In genomic region chr14:54109521-54110120, GRCh38 we compare ENCODE assay signal across 21 cellular contexts.
"Had no signal": no experiment of that assay in that cellular context is flagged by ENCODE, and none has a peak within 500 bp of the region (broad histone marks: within the 10 kb centered on the region; RNA-seq: fewer than 3 reads in every experiment).

No MANE protein-coding gene starts in this region.

- H3K36me3 Mint-ChIP-seq: activated naive CD4-positive, alpha-beta T cell treated with anti-CD3 and anti-CD28 coated beads, Interleukin-2, amount 50 U/mL, for 24 hours; stimulated activated effector memory CD8-positive, alpha-beta T cell treated with anti-CD3 and anti-CD28 coated beads, Interleukin-12 subunit alpha, Interleukin-12 subunit beta, amount 100 ng/mL, for 72 hours; type B pancreatic cell had no signal

- H3K4me3 ChIP-seq: adrenal gland, left lung, prostate gland, testis had no signal

- H3K36me3 ChIP-seq: adrenal gland, left lung, prostate gland had no signal

- H3K27ac Mint-ChIP-seq: activated naive CD4-positive, alpha-beta T cell treated with anti-CD3 and anti-CD28 coated beads, Interleukin-2, amount 50 U/mL, for 24 hours; stimulated activated effector memory CD8-positive, alpha-beta T cell treated with anti-CD3 and anti-CD28 coated beads, Interleukin-12 subunit alpha, Interleukin-12 subunit beta, amount 100 ng/mL, for 72 hours; T-helper 17 cell; type B pancreatic cell had no signal

- H3K4me1 Mint-ChIP-seq: activated naive CD4-positive, alpha-beta T cell treated with anti-CD3 and anti-CD28 coated beads, Interleukin-2, amount 50 U/mL, for 24 hours; neural crest cell; stimulated activated effector memory CD8-positive, alpha-beta T cell treated with anti-CD3 and anti-CD28 coated beads, Interleukin-12 subunit alpha, Interleukin-12 subunit beta, amount 100 ng/mL, for 72 hours; T-helper 17 cell had no signal

- DNase-seq: activated CD4-positive, CD25-positive, alpha-beta regulatory T cell treated with anti-CD3 and anti-CD28 coated beads, Interleukin-2, amount 50 U/mL, for 72 hours; activated CD8-positive, alpha-beta memory T cell treated with anti-CD3 and anti-CD28 coated beads for 24 hours; activated CD8-positive, alpha-beta memory T cell treated with anti-CD3 and anti-CD28 coated beads, Interleukin-2, amount 50 U/mL, for 48 hours; activated effector memory CD4-positive, alpha-beta T cell treated with anti-CD3 and anti-CD28 coated beads, Interleukin-2, amount 50 U/mL, for 16 hours; activated T-cell treated with anti-CD3 and anti-CD28 coated beads, Interleukin-2, amount 50 U/mL, for 48 hours; adrenal gland; effector memory CD4-positive, alpha-beta T cell; glutamatergic neuron; kidney; left lung; right cardiac atrium; small intestine; stimulated activated CD4-positive, alpha-beta T cell treated with anti-CD3 and anti-CD28 coated beads, Interleukin-4, amount 100 ng/mL, for 24 hours; T-helper 17 cell; testis had no signal

- FAIRE-seq: kidney, small intestine had no signal

- H3K27ac ChIP-seq: left lung, prostate gland, testis, VCaP had no signal

- H3K9me3 Mint-ChIP-seq: neural crest cell; stimulated activated effector memory CD8-positive, alpha-beta T cell treated with anti-CD3 and anti-CD28 coated beads, Interleukin-12 subunit alpha, Interleukin-12 subunit beta, amount 100 ng/mL, for 72 hours; type B pancreatic cell had no signal

- H3K27me3 Mint-ChIP-seq: type B pancreatic cell had no signal

- ATAC-seq: left lung; right cardiac atrium; stimulated activated effector memory CD8-positive, alpha-beta T cell treated with anti-CD3 and anti-CD28 coated beads, Interleukin-12 subunit alpha, Interleukin-12 subunit beta, amount 100 ng/mL, for 72 hours; T-helper 17 cell had no signal

- H3K27me3 ChIP-seq: adrenal gland, left lung, testis had no signal

- H3K9me3 ChIP-seq: adrenal gland, left lung, prostate gland, testis had no signal

- H3K4me3 Mint-ChIP-seq: activated naive CD4-positive, alpha-beta T cell treated with anti-CD3 and anti-CD28 coated beads, Interleukin-2, amount 50 U/mL, for 24 hours; neural crest cell; stimulated activated effector memory CD8-positive, alpha-beta T cell treated with anti-CD3 and anti-CD28 coated beads, Interleukin-12 subunit alpha, Interleukin-12 subunit beta, amount 100 ng/mL, for 72 hours; T-helper 17 cell; type B pancreatic cell had no signal

- H3K4me1 ChIP-seq: prostate gland, testis had no signal
